16 cellular contexts compared by ENCODE assay signal in the genomic region with DNA sequence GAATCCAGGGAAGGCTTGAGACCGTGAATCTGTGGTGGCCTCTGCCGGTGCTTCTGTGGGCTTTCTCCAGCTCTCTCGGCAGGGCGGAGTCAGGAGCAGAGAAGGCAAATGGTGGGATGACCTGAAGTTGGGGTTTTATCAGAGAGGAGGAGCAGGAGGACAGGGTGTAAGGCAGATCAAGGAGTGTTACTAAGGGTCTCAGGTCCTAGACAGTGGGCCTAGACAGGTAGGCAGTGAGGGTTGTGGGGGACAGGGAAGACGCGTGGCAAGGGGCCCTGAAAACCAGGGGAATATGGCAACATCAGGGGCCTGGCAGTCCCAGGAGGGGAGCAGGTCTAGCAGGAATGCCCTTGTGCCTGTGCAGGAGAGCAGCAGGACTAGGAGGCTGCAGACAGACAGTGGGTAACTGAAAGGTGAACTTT. TPM values are rescaled to one million over a fixed set of nuclear protein-coding genes. Genes with fewer than 3 reads are reported as not detected.
DNase-seq lines count a peak whose midpoint lies in the region; ATAC-seq, FAIRE-seq and TF ChIP-seq lines count a peak whose summit lies in the region.
"Had no signal": no experiment of that assay in that cellular context is flagged by ENCODE, and none has a peak within 500 bp of the region (broad histone marks: within the 10 kb centered on the region; RNA-seq: fewer than 3 reads in every experiment).

No MANE protein-coding gene starts in this region.

- ATAC-seq in activated naive CD8-positive, alpha-beta T cell treated with anti-CD3 and anti-CD28 coated beads, Interleukin-2, amount 50 U/mL, for 24 hours, result peak; percentile 8

- no peak overlapping the region for H3K4me3 ChIP-seq in neural cell (ENCODE audit: low read length)
- H3K4me3 ChIP-seq: A549, ascending aorta, colonic mucosa, GM23248, SK-N-MC, transverse colon had no signal

- POLR2A ChIA-PET in activated CD4-positive, alpha-beta T cell treated with anti-CD3 and anti-CD28 coated beads, Interleukin-2, amount 10 ng/mL, durations not matched to agents 7 days and 5 days (lab: Charles Lee), result no interaction called here

- no peak for DNase-seq in activated CD4-positive, alpha-beta T cell treated with anti-CD3 and anti-CD28 coated beads, Interleukin-2, amount 10 ng/mL, durations not matched to agents 7 days and 5 days
- no peak for DNase-seq in activated CD4-positive, alpha-beta T cell treated with anti-CD3 and anti-CD28 coated beads for 48 hours
- DNase-seq in activated naive CD8-positive, alpha-beta T cell treated with anti-CD3 and anti-CD28 coated beads, Interleukin-2, amount 50 U/mL, for 24 hours, result no peak
- DNase-seq in GM12892 (ENCODE audit: insufficient read length), result no peak
- DNase-seq in posterior cingulate gyrus, result no peak
- DNase-seq in NCI-H526 (lab: John Stamatoyannopoulos, UW), result no peak
- DNase-seq: colonic mucosa, GM23248, NCI-H1694 treated with DMSO at 0.1 percent for 48 hours, NCI-H510A, transverse colon had no signal

- H3K79me2 ChIP-seq in neural cell (replicated peaks; ENCODE audit: insufficient read depth, low read length), result no peaks in the 10 kb centered on the region

- peaks cover 52% of the 10 kb centered on the region for H3K4me1 Mint-ChIP-seq in activated CD4-positive, alpha-beta T cell treated with anti-CD3 and anti-CD28 coated beads, Interleukin-2, amount 10 ng/mL, durations not matched to agents 7 days and 5 days
- H3K4me1 Mint-ChIP-seq in activated naive CD8-positive, alpha-beta T cell treated with anti-CD3 and anti-CD28 coated beads, Interleukin-2, amount 50 U/mL, for 24 hours, result peaks cover 48% of the 10 kb centered on the region

- no peak overlapping the region for H2AFZ ChIP-seq in neural cell (ENCODE audit: low read depth, low read length)
- H2AFZ ChIP-seq: GM23248 had no signal

- H3K4me2 ChIP-seq in neural cell (ENCODE audit: low read length), result no peak overlapping the region
- H3K4me2 ChIP-seq: A549 had no signal

- peak overlapping the region; percentile 52 for H3K4me3 Mint-ChIP-seq in activated CD4-positive, alpha-beta T cell treated with anti-CD3 and anti-CD28 coated beads, Interleukin-2, amount 10 ng/mL, durations not matched to agents 7 days and 5 days
- H3K4me3 Mint-ChIP-seq in activated naive CD8-positive, alpha-beta T cell treated with anti-CD3 and anti-CD28 coated beads, Interleukin-2, amount 50 U/mL, for 24 hours, result peak overlapping the region; percentile 37

- CTCF ChIA-PET in activated CD4-positive, alpha-beta T cell treated with anti-CD3 and anti-CD28 coated beads, Interleukin-2, amount 10 ng/mL, durations not matched to agents 7 days and 5 days (lab: Charles Lee), result interaction anchor here (1.1 to 3.3 kb wide), 5 partner anchors 9 to 144 kb away, joined by 3 to 14 read pairs (median 4); no protein-coding TSS in a partner anchor

- peak overlapping the region; percentile 68 for H3K27ac ChIP-seq in KOPT-K1 (ENCODE audit: low read depth, low read length, poor library complexity, severe bottlenecking)
- peak overlapping the region; percentile 39 for H3K27ac ChIP-seq in neural cell (ENCODE audit: low read length)
- H3K27ac ChIP-seq: A549, ascending aorta, colonic mucosa, GM23248, SK-N-MC, transverse colon had no signal

- peaks cover 3% of the 10 kb centered on the region; the same call in 1 of the 2 replicates for H3K36me3 ChIP-seq in KOPT-K1 (ENCODE audit: insufficient read depth, low read length)
- H3K36me3 ChIP-seq in neural cell (ENCODE audit: insufficient read depth, low read length), result no peaks in the 10 kb centered on the region
- H3K36me3 ChIP-seq: colonic mucosa had no signal

- TF ChIP-seq RAD21 in neural cell (conservative IDR thresholded peaks at IDR 0.05), result no peak

- H3F3A ChIP-seq in neural cell (ENCODE audit: insufficient read depth, low read length, poor library complexity, severe bottlenecking), result no peaks in the 10 kb centered on the region

- no peak overlapping the region for H3K9ac ChIP-seq in neural cell (ENCODE audit: low read length)
- H3K9ac ChIP-seq: GM23248 had no signal

- no peak for TF ChIP-seq POLR2A in GM12892 (IDR thresholded peaks at IDR 0.05; ENCODE audit: low read depth, low read length)

- H3K36me3 Mint-ChIP-seq in activated CD4-positive, alpha-beta T cell treated with anti-CD3 and anti-CD28 coated beads, Interleukin-2, amount 10 ng/mL, durations not matched to agents 7 days and 5 days (ENCODE audit: low read depth), result peaks cover 53% of the 10 kb centered on the region
- peaks cover 27% of the 10 kb centered on the region for H3K36me3 Mint-ChIP-seq in activated naive CD8-positive, alpha-beta T cell treated with anti-CD3 and anti-CD28 coated beads, Interleukin-2, amount 50 U/mL, for 24 hours (ENCODE audit: low read depth)

- no peaks in the 10 kb centered on the region for H3K27me3 ChIP-seq in neural cell (ENCODE audit: insufficient read depth, low read depth, low read length)
- H3K27me3 ChIP-seq: ascending aorta, colonic mucosa, transverse colon had no signal

- intact Hi-C loops in posterior cingulate gyrus (cut with DNase I), result no loop called here

- no peak for TF ChIP-seq EP300 in neural cell (conservative IDR thresholded peaks at IDR 0.05; ENCODE audit: poor library complexity, severe bottlenecking)

- no peak for FAIRE-seq in GM12892 (lab: Jason Lieb, UNC)
- FAIRE-seq: A549 had no signal

- TF ChIP-seq CTCF in neural cell (IDR thresholded peaks at IDR 0.05; ENCODE audit: poor library complexity, severe bottlenecking), result no peak

- H3K9me2 ChIP-seq in neural cell (ENCODE audit: insufficient read depth, low read length), result no peaks in the 10 kb centered on the region

- no peaks in the 10 kb centered on the region for H3K27me3 Mint-ChIP-seq in activated CD4-positive, alpha-beta T cell treated with anti-CD3 and anti-CD28 coated beads, Interleukin-2, amount 10 ng/mL, durations not matched to agents 7 days and 5 days
- no peaks in the 10 kb centered on the region for H3K27me3 Mint-ChIP-seq in activated naive CD8-positive, alpha-beta T cell treated with anti-CD3 and anti-CD28 coated beads, Interleukin-2, amount 50 U/mL, for 24 hours

- no peaks in the 10 kb centered on the region for H4K20me1 ChIP-seq in neural cell (ENCODE audit: insufficient read depth)

- peaks cover 3% of the 10 kb centered on the region for H3K9me3 Mint-ChIP-seq in activated CD4-positive, alpha-beta T cell treated with anti-CD3 and anti-CD28 coated beads, Interleukin-2, amount 10 ng/mL, durations not matched to agents 7 days and 5 days
- peaks cover 5% of the 10 kb centered on the region for H3K9me3 Mint-ChIP-seq in activated naive CD8-positive, alpha-beta T cell treated with anti-CD3 and anti-CD28 coated beads, Interleukin-2, amount 50 U/mL, for 24 hours

- H3K9me3 ChIP-seq in KOPT-K1 (ENCODE audit: insufficient read depth, low read length, poor library complexity, severe bottlenecking) (no peaks in the 10 kb centered on the region), neural cell (ENCODE audit: low read length) (no peaks in the 10 kb centered on the region)
- H3K9me3 ChIP-seq: A549, ascending aorta, colonic mucosa, transverse colon had no signal

- H3K27ac Mint-ChIP-seq in activated CD4-positive, alpha-beta T cell treated with anti-CD3 and anti-CD28 coated beads, Interleukin-2, amount 10 ng/mL, durations not matched to agents 7 days and 5 days, result peak overlapping the region; percentile 89
- peak overlapping the region; percentile 79 for H3K27ac Mint-ChIP-seq in activated naive CD8-positive, alpha-beta T cell treated with anti-CD3 and anti-CD28 coated beads, Interleukin-2, amount 50 U/mL, for 24 hours

TF ChIP-seq in neural cell, 6 proteins besides CTCF, POLR2A, EP300 and RAD21:
- no peak for TF ChIP-seq SMC3 (conservative IDR thresholded peaks at IDR 0.05; ENCODE audit: poor library complexity)
TF ChIP-seq in neural cell: peak in this region for 0.

RNA-seq across cellular contexts. Expression of a gene that starts 42.2 kb away (rescaled TPM):
- 100 to 1,000 TPM; 225 to 272 TPM for total RNA-seq in activated CD4-positive, alpha-beta T cell treated with anti-CD3 and anti-CD28 coated beads, Interleukin-2, amount 10 ng/mL, durations not matched to agents 7 days and 5 days
- polyA plus RNA-seq in neural cell, result 278 and 286 TPM in 2 replicates
- polyA minus RNA-seq in neural cell, result 179 and 191 TPM in 2 replicates
- 274 TPM for polyA plus RNA-seq in GM12892 (2012; ENCODE audit: missing spikeins)

RNA-seq across cellular contexts. Expression of a gene that starts 43.0 kb away (rescaled TPM):
- total RNA-seq in activated CD4-positive, alpha-beta T cell treated with anti-CD3 and anti-CD28 coated beads, Interleukin-2, amount 10 ng/mL, durations not matched to agents 7 days and 5 days, result 10 to 100 TPM; 39.7 to 41.1 TPM
- not detected in 2 replicates for polyA plus RNA-seq in neural cell
- polyA minus RNA-seq in neural cell, result 1.5 TPM in 1 of 2 replicates, not detected in the other
- polyA plus RNA-seq in GM12892 (2012; ENCODE audit: missing spikeins), result 12.1 TPM
